In the genomic region with DNA sequence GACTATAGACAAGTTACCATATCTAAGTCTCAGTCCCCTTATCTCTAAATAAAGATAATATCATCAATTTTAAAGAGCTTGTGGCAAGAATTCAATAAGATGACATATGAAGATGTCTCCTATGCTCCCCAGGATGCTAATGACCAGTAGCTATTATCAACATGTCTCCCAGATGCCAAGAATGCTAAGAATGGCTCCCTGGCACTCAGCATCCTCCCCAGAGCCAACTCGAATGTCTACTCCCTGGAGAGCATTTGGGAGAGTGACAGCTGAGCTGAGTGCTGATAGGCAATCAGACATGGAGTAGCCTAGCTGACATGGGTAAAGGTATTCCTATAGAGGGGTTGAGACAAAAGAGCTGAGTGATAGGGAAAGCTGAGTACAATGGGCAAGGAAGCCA, we compare ENCODE assay signal across 30 cellular contexts. TPM values are rescaled to one million over a fixed set of nuclear protein-coding genes. Genes with fewer than 3 reads are reported as not detected.
DNase-seq lines count a peak whose midpoint lies in the region; ATAC-seq and TF ChIP-seq lines count a peak whose summit lies in the region.
"Had no signal": no experiment of that assay in that cellular context is flagged by ENCODE, and none has a peak within 500 bp of the region (broad histone marks: within the 10 kb centered on the region; RNA-seq: fewer than 3 reads in every experiment).

No MANE protein-coding gene starts in this region.

- H3K9me3 Mint-ChIP-seq in naive thymus-derived CD4-positive, alpha-beta T cell: no peaks in the 10 kb centered on the region
- H3K9me3 Mint-ChIP-seq: activated T-cell treated with anti-CD3 and anti-CD28 coated beads, Interleukin-2, amount 50 U/mL, for 72 hours; CD4-positive, CD25-positive, alpha-beta regulatory T cell; HFFc6; nephron had no signal

- H2AFZ ChIP-seq in OCI-LY7 (ENCODE audit: low read length): peak overlapping the region; percentile 4; the same call in 1 of the 2 replicates
- H2AFZ ChIP-seq: GM23248, PC-9 had no signal

- POLR2A ChIA-PET in OCI-LY7 (lab: Charles Lee): interaction anchor here (0.6 to 2.1 kb wide), 6 partner anchors 8 to 246 kb away, joined by 3 to 8 read pairs (median 3); no protein-coding TSS in a partner anchor
- POLR2A ChIA-PET in naive thymus-derived CD4-positive, alpha-beta T cell (lab: Charles Lee): no interaction called here

- peaks cover 0 to 15% (median 0%) of the 10 kb centered on the region in 5 donors for H3K36me3 Mint-ChIP-seq in naive thymus-derived CD4-positive, alpha-beta T cell
- H3K36me3 Mint-ChIP-seq: CD4-positive, CD25-positive, alpha-beta regulatory T cell had no signal

- H3K36me3 ChIP-seq in BLaER1 treated with 17β-estradiol and CSF1 and Interleukin-3, amounts not matched to agents 10 nM and 100 nM: peaks cover 29 to 86% (median 70%) of the 10 kb centered on the region in 11 experiments
- no peaks in the 10 kb centered on the region; the same call in 1 of the 2 replicates for H3K36me3 ChIP-seq in OCI-LY7 (ENCODE audit: insufficient read depth, low read length)
- H3K36me3 ChIP-seq in naive thymus-derived CD4-positive, alpha-beta T cell (ENCODE audit: control insufficient read depth in 2 of 3, insufficient read depth in 3 of 3, low read length in 3 of 3): no peaks in the 10 kb centered on the region

- intact Hi-C loops in OCI-LY7 (cut with micrococcal nuclease; ENCODE audit: unreplicated experiment) (no loop called here), cardiac septum (cut with DNase I) (loop anchor here (10.0 kb wide), 1 partner anchor 417 kb away; the partner anchor contains the start of gene FNIP1), posterior vena cava (cut with DNase I) (no loop called here), left colon (cut with DNase I, micrococcal nuclease) (no loop called here)
- intact Hi-C loops in naive thymus-derived CD4-positive, alpha-beta T cell (cut with micrococcal nuclease): no loop called here

- peaks cover 0 to 7% (median 0%) of the 10 kb centered on the region in 11 experiments; a peak in 2 of 22 replicates for H3K9me3 ChIP-seq in BLaER1 treated with 17β-estradiol and CSF1 and Interleukin-3, amounts not matched to agents 10 nM and 100 nM (replicated peaks in 1 of 11)
- H3K9me3 ChIP-seq in OCI-LY7 (ENCODE audit: low read length): no peaks in the 10 kb centered on the region
- H3K9me3 ChIP-seq in naive thymus-derived CD4-positive, alpha-beta T cell (ENCODE audit: control insufficient read depth in 2 of 3, low read length in 3 of 3): no peaks in the 10 kb centered on the region
- H3K9me3 ChIP-seq: tibial nerve had no signal

- H4K20me1 ChIP-seq in BLaER1 treated with 17β-estradiol and CSF1 and Interleukin-3, amounts not matched to agents 10 nM and 100 nM: no peaks in the 10 kb centered on the region
- no peaks in the 10 kb centered on the region for H4K20me1 ChIP-seq in OCI-LY7 (ENCODE audit: insufficient read depth, low read length)

- TF ChIP-seq CTCF in OCI-LY7 (conservative IDR thresholded peaks at IDR 0.05; ENCODE audit: low read length): no peak

- H3K27me3 ChIP-seq in BLaER1 treated with 17β-estradiol and CSF1 and Interleukin-3, amounts not matched to agents 10 nM and 100 nM: no peaks in the 10 kb centered on the region
- H3K27me3 ChIP-seq in naive thymus-derived CD4-positive, alpha-beta T cell (ENCODE audit: control insufficient read depth in 2 of 2, insufficient read depth in 2 of 2, low read length in 2 of 2): no peaks in the 10 kb centered on the region
- H3K27me3 ChIP-seq: brain microvascular endothelial cell, tibial nerve had no signal

- no peak for ATAC-seq in left colon
- no peak for ATAC-seq in HG03108 (IDR thresholded peaks at IDR 0.05; ENCODE audit: unreplicated experiment)
- no peak for ATAC-seq in HG02798 (IDR thresholded peaks at IDR 0.05; ENCODE audit: poor library complexity, unreplicated experiment)
- no peak for ATAC-seq in naive thymus-derived CD4-positive, alpha-beta T cell
- ATAC-seq: activated T-cell treated with anti-CD3 and anti-CD28 coated beads, Interleukin-2, amount 50 U/mL, for 72 hours; HepG2 had no signal

- H3K27ac Mint-ChIP-seq in naive thymus-derived CD4-positive, alpha-beta T cell: no peak overlapping the region
- H3K27ac Mint-ChIP-seq: activated T-cell treated with anti-CD3 and anti-CD28 coated beads, Interleukin-2, amount 50 U/mL, for 72 hours; CD4-positive, CD25-positive, alpha-beta regulatory T cell; HFFc6; nephron had no signal

- no peak overlapping the region for H3K9ac ChIP-seq in BLaER1 treated with 17β-estradiol and CSF1 and Interleukin-3, amounts not matched to agents 10 nM and 100 nM
- H3K9ac ChIP-seq: GM23248 had no signal

- H3K27me3 Mint-ChIP-seq in naive thymus-derived CD4-positive, alpha-beta T cell: no peaks in the 10 kb centered on the region

- H3K27ac ChIP-seq in BLaER1 treated with 17β-estradiol and CSF1 and Interleukin-3, amounts not matched to agents 10 nM and 100 nM: no peak overlapping the region
- no peak overlapping the region for H3K27ac ChIP-seq in OCI-LY7 (ENCODE audit: low read depth, low read length, poor library complexity, severe bottlenecking)
- no peak overlapping the region for H3K27ac ChIP-seq in naive thymus-derived CD4-positive, alpha-beta T cell (ENCODE audit: low read depth, low read length)
- H3K27ac ChIP-seq: brain microvascular endothelial cell, GM23248, PC-9, tibial nerve, VCaP had no signal

- H3K4me2 ChIP-seq in BLaER1 treated with 17β-estradiol and CSF1 and Interleukin-3, amounts not matched to agents 10 nM and 100 nM: peak overlapping the region in 7 of 11 experiments; percentile 2 to 88 (median 81); a peak in 9 of 22 replicates
- H3K4me2 ChIP-seq in OCI-LY7 (ENCODE audit: low read length): no peak overlapping the region
- H3K4me2 ChIP-seq: PC-9 had no signal

- no peak overlapping the region for H3K4me3 ChIP-seq in BLaER1 treated with 17β-estradiol and CSF1 and Interleukin-3, amounts not matched to agents 10 nM and 100 nM
- no peak overlapping the region for H3K4me3 ChIP-seq in OCI-LY7 (ENCODE audit: low read depth, low read length, poor library complexity, severe bottlenecking)
- no peak overlapping the region for H3K4me3 ChIP-seq in naive thymus-derived CD4-positive, alpha-beta T cell (ENCODE audit: low read length)
- H3K4me3 ChIP-seq: GM23248, PC-9, tibial nerve had no signal

- BruUV-seq in OCI-LY7 (replicated peaks; lab: Mats Ljungman, UMichigan): no TSS peak

- CTCF ChIA-PET in OCI-LY7 (lab: Charles Lee; ENCODE audit: unreplicated experiment): no interaction called here
- CTCF ChIA-PET in naive thymus-derived CD4-positive, alpha-beta T cell (lab: Charles Lee): interaction anchor here (0.6 to 1.3 kb wide), 2 partner anchors 27 to 148 kb away, joined by 3 read pairs; no protein-coding TSS in a partner anchor

- DNase-seq in OCI-LY7 (ENCODE audit: low spot score) (no peak), cardiac septum (ENCODE audit: low spot score) (peak; percentile 80), posterior vena cava (ENCODE audit: low spot score) (peak; percentile 51), left colon (no peak)
- no peak for DNase-seq in naive thymus-derived CD4-positive, alpha-beta T cell
- DNase-seq: activated CD4-positive, alpha-beta T cell treated with anti-CD3 and anti-CD28 coated beads for 48 hours; activated naive CD4-positive, alpha-beta T cell treated with Interleukin-2 at 50 U/mL for 16 hours; activated T-cell treated with anti-CD3 and anti-CD28 coated beads, Interleukin-2, amount 50 U/mL, for 72 hours; brain microvascular endothelial cell; CD4-positive, CD25-positive, alpha-beta regulatory T cell; effector CD4-positive, alpha-beta T cell; glutamatergic neuron; GM23248; HFFc6; Kasumi-1; kidney; NCI-H526; NK-92 treated with Interleukin-12 subunit alpha and Interleukin-12 subunit beta, amount 100 ng/mL, for 24 hours; SHP77 treated with DMSO at 0.1 percent for 48 hours; stimulated activated CD4-positive, alpha-beta T cell treated with anti-CD3 and anti-CD28 coated beads, Interleukin-2, amount 100 ng/mL, for 24 hours; SW 1271; T-helper 9 cell had no signal

- H3K4me3 Mint-ChIP-seq in naive thymus-derived CD4-positive, alpha-beta T cell: no peak overlapping the region
- H3K4me3 Mint-ChIP-seq: activated T-cell treated with anti-CD3 and anti-CD28 coated beads, Interleukin-2, amount 50 U/mL, for 72 hours; CD4-positive, CD25-positive, alpha-beta regulatory T cell; HFFc6; nephron had no signal

- H3K4me1 ChIP-seq in BLaER1 treated with 17β-estradiol and CSF1 and Interleukin-3, amounts not matched to agents 10 nM and 100 nM: peaks cover 15 to 53% (median 49%) of the 10 kb centered on the region in 10 experiments
- H3K4me1 ChIP-seq in OCI-LY7 (ENCODE audit: insufficient read depth, low read length, poor library complexity, severe bottlenecking): peaks cover 44% of the 10 kb centered on the region
- H3K4me1 ChIP-seq in naive thymus-derived CD4-positive, alpha-beta T cell (ENCODE audit: control insufficient read depth in 2 of 2, insufficient read depth in 2 of 2, low read length in 2 of 2): no peaks in the 10 kb centered on the region

- no peaks in the 10 kb centered on the region for H3K9me2 ChIP-seq in OCI-LY7 (ENCODE audit: insufficient read depth, low read length)

- H3K79me2 ChIP-seq in OCI-LY7 (ENCODE audit: insufficient read depth, low read depth, low read length): no peaks in the 10 kb centered on the region

- H3K4me1 Mint-ChIP-seq in naive thymus-derived CD4-positive, alpha-beta T cell: peaks cover 0 to 2% (median 0%) of the 10 kb centered on the region in 7 donors
- H3K4me1 Mint-ChIP-seq: CD4-positive, CD25-positive, alpha-beta regulatory T cell had no signal

RNA-seq across cellular contexts. Expression of gene P4HA2, which starts 15.9 kb away (rescaled TPM):
- 7.2 and 8.9 TPM in 2 replicates for total RNA-seq in OCI-LY7 (2014; rRNA removed; shearing (Covaris generic))
- total RNA-seq in OCI-LY7 (2022): 0.32 and 0.33 TPM in 2 replicates
- 50.5 TPM for total RNA-seq in cardiac septum
- total RNA-seq in posterior vena cava: 10 to 100 TPM; 33.2 to 58.8 TPM
- total RNA-seq in left colon: 10 to 100 TPM; 56.7 to 69.4 TPM
- total RNA-seq in naive thymus-derived CD4-positive, alpha-beta T cell: 10 to 100 TPM in 1 of 5 experiments, 1 to 10 TPM in 1, under 1 TPM in 2, not detected in 1; 0.30 to 23.9 (median 0.99) TPM
- not detected for polyA plus RNA-seq in naive thymus-derived CD4-positive, alpha-beta T cell
- total RNA-seq: CD4-positive, CD25-positive, alpha-beta regulatory T cell had no signal
- polyA plus RNA-seq: CD4-positive, CD25-positive, alpha-beta regulatory T cell had no signal

RNA-seq across cellular contexts. Expression of gene PDLIM4, which starts 45.7 kb away (rescaled TPM):
- total RNA-seq in OCI-LY7 (2014; rRNA removed; shearing (Covaris generic)): not detected in 2 replicates
- total RNA-seq in OCI-LY7 (2022) (not detected in 2 replicates), cardiac septum (8.8 TPM), posterior vena cava (10 to 100 TPM; 82.5 to 83.2 TPM), left colon (10 to 100 TPM in 1 of 2 donors, 1 to 10 TPM in 1; 1.5 to 11.9 TPM)
- under 1 TPM in 1 of 5 experiments, not detected in 4; 0.99 TPM for total RNA-seq in naive thymus-derived CD4-positive, alpha-beta T cell
- not detected for polyA plus RNA-seq in naive thymus-derived CD4-positive, alpha-beta T cell
- total RNA-seq: CD4-positive, CD25-positive, alpha-beta regulatory T cell had no signal
- polyA plus RNA-seq: CD4-positive, CD25-positive, alpha-beta regulatory T cell had no signal

Comparison
In these comparisons a context has a peak if more than half of its experiments do, and no peak if none do; other contexts are left out.
1. DNase-seq: peak in cardiac septum (single experiment) and posterior vena cava (single experiment); none in OCI-LY7 (single experiment), left colon (0 of 2) and naive thymus-derived CD4-positive, alpha-beta T cell (0 of 9).